Comparison of ENCODE assay signal across 25 cellular contexts in genomic region chrX:18149454-18149853, GRCh38.
DNase-seq lines count a peak whose midpoint lies in the region; ATAC-seq, FAIRE-seq and TF ChIP-seq lines count a peak whose summit lies in the region.
"Had no signal": no experiment of that assay in that cellular context is flagged by ENCODE, and none has a peak within 500 bp of the region (broad histone marks: within the 10 kb centered on the region; RNA-seq: fewer than 3 reads in every experiment).

No MANE protein-coding gene starts in this region.

- H3K27ac Mint-ChIP-seq in astrocyte (ENCODE audit: unreplicated experiment) (peak overlapping the region; percentile 3), endodermal cell (no peak overlapping the region)
- H3K27ac Mint-ChIP-seq: B cell, GM23338 had no signal

- H3K9me3 ChIP-seq in astrocyte (ENCODE audit: insufficient read depth, low read depth, low read length) (no peaks in the 10 kb centered on the region), endodermal cell (ENCODE audit: control insufficient read depth, low read length) (no peaks in the 10 kb centered on the region)
- H3K9me3 ChIP-seq: HAP-1 had no signal

- no peaks in the 10 kb centered on the region for H3K79me2 ChIP-seq in astrocyte (ENCODE audit: insufficient read depth, low read length)

- DNase-seq in left ventricle myocardium superior (no peak), cardiac septum (ENCODE audit: low spot score) (no peak), NCI-H2227 (lab: John Stamatoyannopoulos, UW; ENCODE audit: unreplicated experiment) (peak; percentile 6), astrocyte (ENCODE audit: low read depth) (no peak), renal cortical epithelial cell (ENCODE audit: low read depth) (peak; percentile 45), endodermal cell (no peak), NCI-H1694 (lab: John Stamatoyannopoulos, UW) (no peak), Ammon's horn (ENCODE audit: low spot score) (no peak)
- DNase-seq: 8988T; DND-41; KG1; NCI-H1092 treated with DMSO at 0.1 percent for 48 hours; NCI-H1436 treated with DMSO at 0.1 percent for 48 hours; NCI-H2081; NCI-H510A; NCI-H748 treated with DMSO at 0.1 percent for 48 hours; NK-92 treated with Interleukin-12 subunit alpha and Interleukin-12 subunit beta, amount 100 ng/mL, for 24 hours; Right ventricle myocardium superior had no signal

- intact Hi-C loops in left ventricle myocardium superior (cut with micrococcal nuclease) (no loop called here), cardiac septum (cut with DNase I) (loop anchor here (2.0 kb wide), 1 partner anchor 51 kb away; no protein-coding TSS in a partner anchor)

- H2AFZ ChIP-seq in astrocyte (ENCODE audit: low read depth, low read length): no peak overlapping the region
- H2AFZ ChIP-seq: GM23338 had no signal

- peak; percentile 21 for ATAC-seq in left ventricle myocardium superior
- ATAC-seq: GM23338, Panc1 had no signal

- H3K4me3 ChIP-seq in astrocyte (ENCODE audit: insufficient read depth, low read depth, low read length) (no peak overlapping the region), endodermal cell (ENCODE audit: low read length) (no peak overlapping the region)
- H3K4me3 ChIP-seq: GM23338, HAP-1 had no signal

- no peak overlapping the region for H3K4me2 ChIP-seq in astrocyte (ENCODE audit: low read length)
- H3K4me2 ChIP-seq: GM23338 had no signal

- H3K4me3 Mint-ChIP-seq in astrocyte (ENCODE audit: unreplicated experiment) (no peak overlapping the region), endodermal cell (no peak overlapping the region)
- H3K4me3 Mint-ChIP-seq: B cell, CD14-positive monocyte, GM23338 had no signal

- H3K9me3 Mint-ChIP-seq in astrocyte (ENCODE audit: unreplicated experiment): no peaks in the 10 kb centered on the region
- H3K9me3 Mint-ChIP-seq in endodermal cell: peaks cover 38% of the 10 kb centered on the region
- H3K9me3 Mint-ChIP-seq: GM23338 had no signal

- H3K36me3 ChIP-seq in astrocyte (ENCODE audit: insufficient read depth, low read length): no peaks in the 10 kb centered on the region
- H3K36me3 ChIP-seq in endodermal cell (ENCODE audit: control insufficient read depth, insufficient read depth, low read length): no peaks in the 10 kb centered on the region
- H3K36me3 ChIP-seq: HAP-1 had no signal

- H3K27me3 Mint-ChIP-seq in astrocyte (ENCODE audit: low read depth, unreplicated experiment): peaks cover 2% of the 10 kb centered on the region
- H3K27me3 Mint-ChIP-seq in endodermal cell (ENCODE audit: insufficient read depth): no peaks in the 10 kb centered on the region
- H3K27me3 Mint-ChIP-seq: B cell had no signal

- no peaks in the 10 kb centered on the region for H3K4me1 ChIP-seq in astrocyte (ENCODE audit: insufficient read depth, low read length)
- peaks cover 3% of the 10 kb centered on the region for H3K4me1 ChIP-seq in endodermal cell (ENCODE audit: control insufficient read depth, insufficient read depth, low read length)
- H3K4me1 ChIP-seq: HAP-1 had no signal

- H3K27me3 ChIP-seq in astrocyte (ENCODE audit: insufficient read depth, low read length) (no peaks in the 10 kb centered on the region), endodermal cell (ENCODE audit: control insufficient read depth, insufficient read depth, low read length, poor library complexity, severe bottlenecking) (no peaks in the 10 kb centered on the region)

- TF ChIP-seq CTCF in astrocyte (IDR thresholded peaks at IDR 0.05; ENCODE audit: insufficient read depth, low read depth, low read length) (no peak), endodermal cell (conservative IDR thresholded peaks at IDR 0.05) (no peak)

- H3K36me3 Mint-ChIP-seq in astrocyte (ENCODE audit: low read depth, unreplicated experiment): no peaks in the 10 kb centered on the region
- no peaks in the 10 kb centered on the region for H3K36me3 Mint-ChIP-seq in endodermal cell (ENCODE audit: low read depth)
- H3K36me3 Mint-ChIP-seq: CD14-positive monocyte had no signal

- no peak overlapping the region for H3K27ac ChIP-seq in astrocyte (ENCODE audit: low read depth, low read length)
- no peak overlapping the region for H3K27ac ChIP-seq in endodermal cell (ENCODE audit: low read depth, low read length)

- H3K4me1 Mint-ChIP-seq in astrocyte (ENCODE audit: low read depth, unreplicated experiment) (no peaks in the 10 kb centered on the region), endodermal cell (no peaks in the 10 kb centered on the region)
- H3K4me1 Mint-ChIP-seq: B cell, CD14-positive monocyte, GM23338 had no signal

- H4K20me1 ChIP-seq in astrocyte (ENCODE audit: insufficient read depth, low read length): no peaks in the 10 kb centered on the region

- FAIRE-seq in astrocyte (lab: Jason Lieb, UNC): peak; percentile 47
- FAIRE-seq: GM12891, GM18507 had no signal

- H3K9ac ChIP-seq in astrocyte (ENCODE audit: low read length): no peak overlapping the region
- H3K9ac ChIP-seq in endodermal cell (ENCODE audit: extremely low read depth, low read length, poor library complexity, severe bottlenecking): no peak overlapping the region

Comparison
In these comparisons a context has a peak if more than half of its experiments do, and no peak if none do; other contexts are left out.
1. DNase-seq: peak in NCI-H2227 (single experiment) and renal cortical epithelial cell (single experiment); none in left ventricle myocardium superior (single experiment), cardiac septum (single experiment), astrocyte (single experiment), endodermal cell (single experiment), NCI-H1694 (single experiment) and Ammon's horn (single experiment).